In genomic region chr11:96021901-96022650, GRCh38 we compare ENCODE assay signal across 18 cellular contexts.
A peak's percentile ranks its signal among the peaks of the same experiment; 100 is the strongest.
DNase-seq lines count a peak whose midpoint lies in the region; ATAC-seq and TF ChIP-seq lines count a peak whose summit lies in the region.
"Had no signal": no experiment of that assay in that cellular context is flagged by ENCODE, and none has a peak within 500 bp of the region (broad histone marks: within the 10 kb centered on the region; RNA-seq: fewer than 3 reads in every experiment).

No MANE protein-coding gene starts in this region.

- peak overlapping the region; percentile 62 for H3K27ac Mint-ChIP-seq in activated CD8-positive, alpha-beta T cell treated with anti-CD3 and anti-CD28 coated beads for 36 hours
- no peak overlapping the region for H3K27ac Mint-ChIP-seq in activated CD8-positive, alpha-beta T cell treated with anti-CD3 and anti-CD28 coated beads, Interleukin-2, amount 10 ng/mL, durations not matched to agents 7 days and 5 days
- H3K27ac Mint-ChIP-seq in stimulated activated effector memory CD8-positive, alpha-beta T cell treated with anti-CD3 and anti-CD28 coated beads, Interleukin-12 subunit alpha, Interleukin-12 subunit beta, amount 100 ng/mL, for 72 hours: peak overlapping the region; percentile 21

- no peak overlapping the region for H3K4me3 Mint-ChIP-seq in activated CD8-positive, alpha-beta T cell treated with anti-CD3 and anti-CD28 coated beads for 36 hours
- no peak overlapping the region for H3K4me3 Mint-ChIP-seq in activated CD8-positive, alpha-beta T cell treated with anti-CD3 and anti-CD28 coated beads, Interleukin-2, amount 10 ng/mL, durations not matched to agents 7 days and 5 days
- H3K4me3 Mint-ChIP-seq in stimulated activated effector memory CD8-positive, alpha-beta T cell treated with anti-CD3 and anti-CD28 coated beads, Interleukin-12 subunit alpha, Interleukin-12 subunit beta, amount 100 ng/mL, for 72 hours: no peak overlapping the region

- POLR2A ChIA-PET in activated CD8-positive, alpha-beta T cell treated with anti-CD3 and anti-CD28 coated beads for 36 hours (lab: Charles Lee): no interaction called here
- POLR2A ChIA-PET in activated CD8-positive, alpha-beta T cell treated with anti-CD3 and anti-CD28 coated beads, Interleukin-2, amount 10 ng/mL, durations not matched to agents 7 days and 5 days (lab: Charles Lee): interaction anchor here (0.5 kb wide), 1 partner anchor 33 kb away, joined by 3 read pairs; no protein-coding TSS in a partner anchor

- H3K27me3 Mint-ChIP-seq in activated CD8-positive, alpha-beta T cell treated with anti-CD3 and anti-CD28 coated beads for 36 hours: no peaks in the 10 kb centered on the region
- H3K27me3 Mint-ChIP-seq in activated CD8-positive, alpha-beta T cell treated with anti-CD3 and anti-CD28 coated beads, Interleukin-2, amount 10 ng/mL, durations not matched to agents 7 days and 5 days (ENCODE audit: low read depth): no peaks in the 10 kb centered on the region

- H3K36me3 Mint-ChIP-seq in activated CD8-positive, alpha-beta T cell treated with anti-CD3 and anti-CD28 coated beads for 36 hours (ENCODE audit: low read depth): peaks cover 7% of the 10 kb centered on the region
- H3K36me3 Mint-ChIP-seq in activated CD8-positive, alpha-beta T cell treated with anti-CD3 and anti-CD28 coated beads, Interleukin-2, amount 10 ng/mL, durations not matched to agents 7 days and 5 days (ENCODE audit: low read depth): peaks cover 7% of the 10 kb centered on the region
- no peaks in the 10 kb centered on the region for H3K36me3 Mint-ChIP-seq in stimulated activated effector memory CD8-positive, alpha-beta T cell treated with anti-CD3 and anti-CD28 coated beads, Interleukin-12 subunit alpha, Interleukin-12 subunit beta, amount 100 ng/mL, for 72 hours

- no peaks in the 10 kb centered on the region for H3K36me3 ChIP-seq in HAP-1 (replicated peaks)
- H3K36me3 ChIP-seq: SJSA1 had no signal

- no peaks in the 10 kb centered on the region for H3K9me3 Mint-ChIP-seq in activated CD8-positive, alpha-beta T cell treated with anti-CD3 and anti-CD28 coated beads for 36 hours
- no peaks in the 10 kb centered on the region for H3K9me3 Mint-ChIP-seq in activated CD8-positive, alpha-beta T cell treated with anti-CD3 and anti-CD28 coated beads, Interleukin-2, amount 10 ng/mL, durations not matched to agents 7 days and 5 days (ENCODE audit: insufficient read depth)
- H3K9me3 Mint-ChIP-seq in stimulated activated effector memory CD8-positive, alpha-beta T cell treated with anti-CD3 and anti-CD28 coated beads, Interleukin-12 subunit alpha, Interleukin-12 subunit beta, amount 100 ng/mL, for 72 hours: no peaks in the 10 kb centered on the region

- peaks cover 50% of the 10 kb centered on the region for H3K4me1 Mint-ChIP-seq in activated CD8-positive, alpha-beta T cell treated with anti-CD3 and anti-CD28 coated beads for 36 hours (ENCODE audit: low read depth)
- H3K4me1 Mint-ChIP-seq in activated CD8-positive, alpha-beta T cell treated with anti-CD3 and anti-CD28 coated beads, Interleukin-2, amount 10 ng/mL, durations not matched to agents 7 days and 5 days (ENCODE audit: low read depth): peaks cover 32% of the 10 kb centered on the region
- peaks cover 26% of the 10 kb centered on the region for H3K4me1 Mint-ChIP-seq in stimulated activated effector memory CD8-positive, alpha-beta T cell treated with anti-CD3 and anti-CD28 coated beads, Interleukin-12 subunit alpha, Interleukin-12 subunit beta, amount 100 ng/mL, for 72 hours

- in situ Hi-C loops in HAP-1 (cut with MboI; ENCODE audit: low sequenced_read_pairs): no loop called here

- no peaks in the 10 kb centered on the region for H3K9me3 ChIP-seq in HAP-1
- H3K9me3 ChIP-seq: SJSA1 had no signal

- CTCF ChIA-PET in activated CD8-positive, alpha-beta T cell treated with anti-CD3 and anti-CD28 coated beads for 36 hours (lab: Charles Lee): interaction anchor here (1.4 kb wide), 1 partner anchor 33 kb away, joined by 4 read pairs; no protein-coding TSS in a partner anchor
- CTCF ChIA-PET in activated CD8-positive, alpha-beta T cell treated with anti-CD3 and anti-CD28 coated beads, Interleukin-2, amount 10 ng/mL, durations not matched to agents 7 days and 5 days (lab: Charles Lee): interaction anchor here (0.6 to 1.2 kb wide), 3 partner anchors 9 to 321 kb away, joined by 3 to 4 read pairs (median 3); partner anchors contain the start of gene MAML2

- no peaks in the 10 kb centered on the region for H3K4me1 ChIP-seq in HAP-1

- H3K4me3 ChIP-seq in HAP-1: no peak overlapping the region
- H3K4me3 ChIP-seq: SJSA1 had no signal

- intact Hi-C loops in activated CD8-positive, alpha-beta T cell treated with anti-CD3 and anti-CD28 coated beads for 36 hours (cut with micrococcal nuclease): no loop called here

- no peak for DNase-seq in activated CD8-positive, alpha-beta T cell treated with anti-CD3 and anti-CD28 coated beads for 36 hours
- no peak for DNase-seq in activated CD8-positive, alpha-beta T cell treated with anti-CD3 and anti-CD28 coated beads, Interleukin-2, amount 10 ng/mL, durations not matched to agents 7 days and 5 days
- DNase-seq in NCI-H69 (lab: John Stamatoyannopoulos, UW): peak; percentile 50
- peak; percentile 63 for DNase-seq in cerebellar cortex (ENCODE audit: low spot score)
- no peak for DNase-seq in stimulated activated effector memory CD8-positive, alpha-beta T cell treated with anti-CD3 and anti-CD28 coated beads, Interleukin-12 subunit alpha, Interleukin-12 subunit beta, amount 100 ng/mL, for 72 hours (ENCODE audit: low spot score in 2 of 2)
- DNase-seq in effector CD8-positive, alpha-beta T cell (lab: John Stamatoyannopoulos, UW): no peak
- no peak for DNase-seq in NCI-H2196 treated with DMSO at 0.1 percent for 48 hours (lab: John Stamatoyannopoulos, UW; ENCODE audit: unreplicated experiment)
- DNase-seq in HAP-1 (ENCODE audit: low spot score in 2 of 2): no peak
- DNase-seq: Calu3; H7; KG1; NCI-H1092; NCI-H1694 treated with DMSO at 0.1 percent for 48 hours; NCI-H510A treated with DMSO at 0.1 percent for 48 hours; NK-92 treated with Interleukin-12 subunit alpha and Interleukin-12 subunit beta, amount 100 ng/mL, for 24 hours; OCI-M1; RPMI8226 had no signal

- H3K27me3 ChIP-seq in HAP-1 (ENCODE audit: low read depth): no peaks in the 10 kb centered on the region
- H3K27me3 ChIP-seq: SJSA1 had no signal

- no peak for ATAC-seq in activated CD8-positive, alpha-beta T cell treated with anti-CD3 and anti-CD28 coated beads for 36 hours
- ATAC-seq in activated CD8-positive, alpha-beta T cell treated with anti-CD3 and anti-CD28 coated beads, Interleukin-2, amount 10 ng/mL, durations not matched to agents 7 days and 5 days: no peak
- ATAC-seq in stimulated activated effector memory CD8-positive, alpha-beta T cell treated with anti-CD3 and anti-CD28 coated beads, Interleukin-12 subunit alpha, Interleukin-12 subunit beta, amount 100 ng/mL, for 72 hours: no peak

- no peak for TF ChIP-seq CTCF in activated CD8-positive, alpha-beta T cell treated with anti-CD3 and anti-CD28 coated beads for 36 hours (IDR thresholded peaks at IDR 0.05)

Comparison
In these comparisons a context has a peak if more than half of its experiments do, and no peak if none do; other contexts are left out.
1. DNase-seq: peak in NCI-H69 (single experiment) and cerebellar cortex (single experiment); none in activated CD8-positive, alpha-beta T cell treated with anti-CD3 and anti-CD28 coated beads for 36 hours (single experiment), activated CD8-positive, alpha-beta T cell treated with anti-CD3 and anti-CD28 coated beads, Interleukin-2, amount 10 ng/mL, durations not matched to agents 7 days and 5 days (single experiment), stimulated activated effector memory CD8-positive, alpha-beta T cell treated with anti-CD3 and anti-CD28 coated beads, Interleukin-12 subunit alpha, Interleukin-12 subunit beta, amount 100 ng/mL, for 72 hours (0 of 2), effector CD8-positive, alpha-beta T cell (single experiment), NCI-H2196 treated with DMSO at 0.1 percent for 48 hours (single experiment) and HAP-1 (0 of 2).